In genomic region chr2:44126106-44126797, GRCh38 we compare ENCODE assay signal across 1 cellular context.
TF ChIP-seq lines count a peak whose summit lies in the region.

No MANE protein-coding gene starts in this region.

TF ChIP-seq in HCT116, 20 proteins besides CTCF, POLR2A, EP300 and RAD21 (continued from another document):
- TF ChIP-seq ZBTB33 (IDR thresholded peaks at IDR 0.05; ENCODE audit: extremely low read depth, insufficient replicate concordance, low read length) (no peak), CBX3 (IDR thresholded peaks at IDR 0.05; ENCODE audit: low read depth) (no peak), EZH2phosphoT487 (IDR thresholded peaks at IDR 0.05; ENCODE audit: borderline replicate concordance) (no peak), SRF (IDR thresholded peaks at IDR 0.05; ENCODE audit: low read depth) (no peak), ATF3 (IDR thresholded peaks at IDR 0.05) (no peak), TCF7L2 (IDR thresholded peaks at IDR 0.05; ENCODE audit: borderline replicate concordance, extremely low read depth, insufficient read depth, insufficient read length) (no peak), FOSL1 (IDR thresholded peaks at IDR 0.05; ENCODE audit: low read depth) (no peak), SIN3A (IDR thresholded peaks at IDR 0.05; ENCODE audit: low read depth) (no peak), YY1 (IDR thresholded peaks at IDR 0.05; ENCODE audit: extremely low read depth, insufficient replicate concordance, low read depth, low read length) (no peak), MAX (IDR thresholded peaks at IDR 0.05) (no peak), JUND (IDR thresholded peaks at IDR 0.05) (no peak), EGR1 (IDR thresholded peaks at IDR 0.05; ENCODE audit: low read depth) (no peak), ZFX (IDR thresholded peaks at IDR 0.05) (no peak)
